ENCODE assay signal across 9 cellular contexts in the genomic region with DNA sequence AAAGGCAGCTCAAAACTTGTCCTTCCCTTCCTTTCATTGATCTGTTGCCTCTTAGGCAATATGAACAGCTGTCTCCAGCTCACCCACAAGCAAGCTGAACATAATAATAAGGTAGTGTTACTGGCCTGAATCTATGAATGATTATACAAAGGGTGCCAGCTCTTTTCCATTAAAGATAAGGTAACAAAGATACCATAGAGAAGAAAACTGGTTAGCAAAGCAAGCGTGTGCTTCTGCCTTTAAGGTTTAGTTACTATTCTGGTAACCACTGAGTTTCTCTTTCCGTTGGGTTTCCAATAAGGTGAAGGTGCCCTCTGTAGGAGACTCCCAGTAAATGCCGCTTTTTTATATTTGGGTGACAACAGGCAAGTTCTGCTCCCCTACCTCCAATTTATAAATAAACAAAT. TPM values are rescaled to one million over a fixed set of nuclear protein-coding genes. Genes with fewer than 3 reads are reported as not detected.
DNase-seq lines count a peak whose midpoint lies in the region; ATAC-seq and TF ChIP-seq lines count a peak whose summit lies in the region.
"Had no signal": no experiment of that assay in that cellular context is flagged by ENCODE, and none has a peak within 500 bp of the region (broad histone marks: within the 10 kb centered on the region; RNA-seq: fewer than 3 reads in every experiment).

No MANE protein-coding gene starts in this region.

- peak overlapping the region; percentile 47 for H3K4me2 ChIP-seq in KMS-11

- ATAC-seq in RWPE2 (ENCODE audit: low read depth): peak; percentile 62; the same call in 2 of the 3 replicates

- H3K27ac ChIP-seq in KMS-11 (no peak overlapping the region), RWPE2 (ENCODE audit: poor library complexity, severe bottlenecking) (no peak overlapping the region)

- H3K4me3 ChIP-seq in KMS-11 (IDR thresholded peaks at IDR 0.05; ENCODE audit: insufficient read depth, low read depth, low read length) (no peak overlapping the region), RWPE2 (ENCODE audit: severe bottlenecking) (no peak overlapping the region)

- H2AFZ ChIP-seq in KMS-11 (ENCODE audit: low read depth): peak overlapping the region; percentile 58; the same call in 1 of the 2 replicates

- H4K20me1 ChIP-seq in KMS-11 (ENCODE audit: insufficient read depth): no peaks in the 10 kb centered on the region

- intact Hi-C loops in posterior cingulate gyrus (cut with DNase I): no loop called here

- H3K9ac ChIP-seq in KMS-11: no peak overlapping the region

- H3K9me3 ChIP-seq in RWPE2 (ENCODE audit: severe bottlenecking): no peaks in the 10 kb centered on the region

- peak; percentile 57 for TF ChIP-seq CTCF in KMS-11 (conservative IDR thresholded peaks at IDR 0.05; ENCODE audit: low read depth, low read length)
- TF ChIP-seq CTCF in RWPE2 (IDR thresholded peaks at IDR 0.05; ENCODE audit: poor library complexity, severe bottlenecking): peak; percentile 67

- H3K79me2 ChIP-seq in KMS-11 (ENCODE audit: insufficient read depth, low read depth): no peaks in the 10 kb centered on the region

- H3K36me3 ChIP-seq in KMS-11 (ENCODE audit: insufficient read depth): no peaks in the 10 kb centered on the region
- no peaks in the 10 kb centered on the region for H3K36me3 ChIP-seq in RWPE2 (ENCODE audit: low read depth)

- H3K27me3 ChIP-seq in KMS-11 (ENCODE audit: insufficient read depth, low read depth) (no peaks in the 10 kb centered on the region), RWPE2 (ENCODE audit: insufficient read depth, poor library complexity, severe bottlenecking) (peaks cover 5% of the 10 kb centered on the region)

- DNase-seq in SIG-M5 treated with dmso at 0.1 percent for 504 hours (lab: John Stamatoyannopoulos, UW; ENCODE audit: unreplicated experiment) (peak; percentile 48), SIG-M5 (lab: John Stamatoyannopoulos, UW) (no peak), H4 (ENCODE audit: low spot score) (peak; percentile 18), RWPE2 (ENCODE audit: low spot score) (no peak), fibroblast of peridontal ligament (ENCODE audit: extremely low read depth) (peak; percentile 3), retina (peak; percentile 73), posterior cingulate gyrus (no peak)

- H3K4me1 ChIP-seq in KMS-11 (ENCODE audit: low read depth, poor library complexity, severe bottlenecking): peaks cover 39% of the 10 kb centered on the region
- H3K4me1 ChIP-seq in RWPE2 (ENCODE audit: insufficient read depth, poor library complexity, severe bottlenecking): no peaks in the 10 kb centered on the region

RNA-seq across cellular contexts. Expression of a gene that starts 12.1 kb away (rescaled TPM):
- 0.14 TPM in 1 of 2 replicates, not detected in the other for total RNA-seq in H4 (2014; rRNA removed; shearing (Covaris generic))
- total RNA-seq: B cell had no signal

Comparison
In these comparisons a context has a peak if more than half of its experiments do, and no peak if none do; other contexts are left out.
1. DNase-seq: peak in SIG-M5 treated with dmso at 0.1 percent for 504 hours (single experiment), H4 (single experiment), fibroblast of peridontal ligament (single experiment) and retina (single experiment); none in SIG-M5 (single experiment), RWPE2 (single experiment) and posterior cingulate gyrus (0 of 10).